In the genomic region with DNA sequence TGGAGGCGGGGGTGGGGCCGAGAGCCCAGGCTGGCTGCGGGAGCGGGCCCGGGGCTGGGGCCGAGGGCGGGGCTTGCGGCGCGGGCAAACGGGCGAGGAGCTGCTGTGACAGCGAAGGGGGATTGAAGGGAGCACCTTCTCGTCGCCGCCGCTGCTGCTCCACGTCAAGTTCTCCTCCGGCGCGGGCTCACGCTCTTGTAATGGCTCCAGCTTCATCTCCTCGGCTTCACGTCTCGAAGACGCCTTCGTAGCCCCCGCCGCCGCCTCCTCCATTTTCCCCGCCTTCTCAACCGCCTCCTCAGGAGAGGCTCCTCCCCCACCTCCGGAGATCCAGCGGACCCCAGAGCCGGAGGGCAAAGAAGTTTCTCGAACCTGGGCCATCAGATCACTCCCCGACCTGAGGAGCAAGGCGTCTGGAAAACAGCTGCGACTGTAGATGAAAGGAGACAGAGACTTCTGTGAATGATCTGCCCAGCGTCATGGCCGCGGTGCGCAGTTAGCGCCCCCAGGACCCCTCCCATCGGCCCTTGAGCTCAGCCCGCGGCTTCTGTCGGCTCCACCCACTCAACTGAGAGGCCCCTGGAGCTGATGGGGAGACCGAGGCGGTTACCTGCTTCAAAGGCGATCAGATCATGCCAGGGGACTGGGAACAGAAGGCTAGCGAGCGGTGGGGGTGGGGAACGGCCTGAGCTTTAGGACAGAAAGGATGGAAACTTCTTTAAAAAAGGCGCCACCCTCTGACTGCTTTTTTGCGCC, we compare ENCODE assay signal across 7 cellular contexts. TPM values are rescaled to one million over a fixed set of nuclear protein-coding genes. Genes with fewer than 3 reads are reported as not detected.
A peak's percentile ranks its signal among the peaks of the same experiment; 100 is the strongest.
DNase-seq lines count a peak whose midpoint lies in the region; ATAC-seq and TF ChIP-seq lines count a peak whose summit lies in the region.

No MANE protein-coding gene starts in this region.

- no peak for TF ChIP-seq POLR2A in GM18505 (IDR thresholded peaks at IDR 0.05; ENCODE audit: borderline replicate concordance, extremely low read depth, insufficient read depth, insufficient read length)

- no peaks in the 10 kb centered on the region for H3K4me1 ChIP-seq in mesenchymal stem cell (ENCODE audit: control insufficient read depth, insufficient read depth, low read depth, low read length)

- peak overlapping the region; percentile 70 for H3K4me2 ChIP-seq in mesenchymal stem cell (ENCODE audit: low read length, poor library complexity, severe bottlenecking)

- H3K27ac ChIP-seq in mesenchymal stem cell (ENCODE audit: low read length, poor library complexity, severe bottlenecking): peak overlapping the region; percentile 84

- ATAC-seq in GM18505 (IDR thresholded peaks at IDR 0.05; ENCODE audit: unreplicated experiment): peak; percentile 56
- ATAC-seq in HG02798 (IDR thresholded peaks at IDR 0.05; ENCODE audit: poor library complexity, unreplicated experiment): peak; percentile 72

- no peaks in the 10 kb centered on the region for H3K36me3 ChIP-seq in mesenchymal stem cell (ENCODE audit: control insufficient read depth in 1 of 2, insufficient read depth in 2 of 2, low read depth in 1 of 2, low read length in 2 of 2)

- no peak overlapping the region for H2BK12ac ChIP-seq in mesenchymal stem cell (ENCODE audit: low read length in 2 of 2)

- peak overlapping the region; percentile 54 for H4K8ac ChIP-seq in mesenchymal stem cell (ENCODE audit: low read length)

- H3K4ac ChIP-seq in mesenchymal stem cell (ENCODE audit: low read depth in 1 of 2, low read length in 2 of 2): peak overlapping the region in 1 of 2 experiments; percentile 61

- H3K79me1 ChIP-seq in mesenchymal stem cell (replicated peaks; ENCODE audit: low read length, poor library complexity, severe bottlenecking): no peaks in the 10 kb centered on the region

- no peak overlapping the region for H4K91ac ChIP-seq in mesenchymal stem cell (ENCODE audit: low read length)

- DNase-seq in NCI-H2196 treated with DMSO at 0.1 percent for 48 hours (lab: John Stamatoyannopoulos, UW; ENCODE audit: unreplicated experiment) (peak; percentile 40), ecto neural progenitor cell (ENCODE audit: low spot score) (peak; percentile 65), mesenchymal stem cell (peak; percentile 64)
- DNase-seq in activated CD4-positive, alpha-beta T cell treated with anti-CD3 and anti-CD28 coated beads, Interleukin-2, amount 50 U/mL, for 48 hours: peak; percentile 52 to 61
- peak; percentile 33 to 38 for DNase-seq in stimulated activated CD8-positive, alpha-beta memory T cell treated with anti-CD3 and anti-CD28 coated beads, Interleukin-15, amount 100 ng/mL, for 4 hours (ENCODE audit: low read depth in 2 of 2)

- no peak overlapping the region for H2BK15ac ChIP-seq in mesenchymal stem cell (ENCODE audit: low read depth, poor library complexity, severe bottlenecking)

- peaks cover 0 to 4% of the 10 kb centered on the region in 2 experiments for H3K27me3 ChIP-seq in mesenchymal stem cell (ENCODE audit: control insufficient read depth in 1 of 2, insufficient read depth in 1 of 2, low read length in 2 of 2)

- H3K4me3 ChIP-seq in mesenchymal stem cell (ENCODE audit: insufficient read depth in 1 of 2, low read depth in 1 of 2, low read length in 2 of 2): peak overlapping the region; percentile 74 to 89

- H3K23ac ChIP-seq in mesenchymal stem cell (ENCODE audit: low read length in 2 of 2): no peak overlapping the region

- no peak overlapping the region for H2BK5ac ChIP-seq in mesenchymal stem cell (ENCODE audit: low read depth, low read length, poor library complexity, severe bottlenecking)

- H3K18ac ChIP-seq in mesenchymal stem cell (ENCODE audit: low read depth in 1 of 2, low read length in 2 of 2): peak overlapping the region; percentile 75 to 91

- no peaks in the 10 kb centered on the region for H3K9me3 ChIP-seq in mesenchymal stem cell (ENCODE audit: control insufficient read depth, low read length)

- H2BK120ac ChIP-seq in mesenchymal stem cell (ENCODE audit: low read depth, low read length): no peak overlapping the region

- peak overlapping the region; percentile 63 for H2AFZ ChIP-seq in mesenchymal stem cell (ENCODE audit: low read depth, low read length)

- no peak overlapping the region for H2AK5ac ChIP-seq in mesenchymal stem cell (ENCODE audit: low read length, severe bottlenecking)

- H3K9ac ChIP-seq in mesenchymal stem cell (ENCODE audit: low read length): peak overlapping the region; percentile 99

- H3K14ac ChIP-seq in mesenchymal stem cell (ENCODE audit: low read length in 2 of 2): peak overlapping the region in 1 of 2 experiments; percentile 97

- under 1% methylated on average over 30 of the region's 56 CpGs for WGBS in mesenchymal stem cell

RNA-seq across cellular contexts. Expression of a gene that starts 0.9 kb away (rescaled TPM):
- 1.8 TPM for polyA plus RNA-seq in mesenchymal stem cell (2013, experiment 1 of 2)
- polyA plus RNA-seq in mesenchymal stem cell (2013, experiment 2 of 2): 1.8 TPM

RNA-seq across cellular contexts. Expression of a gene that starts 36.8 kb away (rescaled TPM):
- 21.9 TPM for polyA plus RNA-seq in mesenchymal stem cell (2013, experiment 1 of 2)
- polyA plus RNA-seq in mesenchymal stem cell (2013, experiment 2 of 2): 22.6 TPM

Comparison
In these comparisons a context has a peak if more than half of its experiments do, and no peak if none do; other contexts are left out.
1. Peak in every context shown above with its lines: DNase-seq, ATAC-seq, H3K4me3 ChIP-seq and H3K27ac ChIP-seq.